In the genomic region with DNA sequence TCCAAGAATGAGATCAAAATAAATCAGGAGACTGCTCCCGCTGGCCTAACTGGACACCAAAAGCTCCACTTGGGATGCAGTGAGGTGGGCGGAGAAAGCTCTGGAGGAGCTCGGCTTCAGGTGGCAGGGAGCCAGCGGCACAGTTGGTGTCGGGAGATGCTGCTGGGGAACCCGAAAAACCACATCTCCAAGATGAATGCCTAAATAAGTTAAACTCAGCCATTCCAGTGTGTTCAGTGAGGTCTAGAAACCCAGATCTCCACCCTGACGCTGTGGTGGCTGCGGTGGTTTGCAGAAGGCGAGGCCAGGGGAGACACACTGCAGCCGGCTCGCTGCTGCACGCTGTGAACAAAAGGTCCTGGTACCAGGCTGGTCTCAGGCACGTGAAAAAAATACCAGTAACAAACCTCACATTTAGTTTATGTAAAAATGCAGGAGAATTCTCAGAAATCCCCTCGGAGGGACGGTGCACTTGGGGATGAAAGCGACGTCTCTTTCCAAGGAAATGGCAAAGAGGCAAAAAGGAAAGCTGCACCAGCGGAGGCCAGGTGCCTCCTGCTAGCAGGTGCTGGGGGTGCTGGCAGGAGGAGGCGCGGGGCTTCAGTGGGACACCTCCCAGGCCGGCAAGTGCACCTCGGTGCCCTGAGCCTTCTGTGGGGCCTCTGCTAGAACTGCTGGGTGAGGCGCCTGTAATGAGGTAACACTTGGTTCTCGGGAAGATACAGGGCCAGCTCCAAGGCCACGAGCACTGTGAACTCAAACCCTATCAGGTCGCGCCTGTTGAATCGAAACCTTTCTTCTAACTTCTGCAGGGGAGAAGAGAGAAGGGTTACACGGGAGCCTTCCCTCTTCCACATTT, we compare ENCODE assay signal across 19 cellular contexts. TPM values are rescaled to one million over a fixed set of nuclear protein-coding genes. Genes with fewer than 3 reads are reported as not detected.
A peak's percentile ranks its signal among the peaks of the same experiment; 100 is the strongest.
DNase-seq lines count a peak whose midpoint lies in the region; ATAC-seq, FAIRE-seq and TF ChIP-seq lines count a peak whose summit lies in the region.
"Had no signal": no experiment of that assay in that cellular context is flagged by ENCODE, and none has a peak within 500 bp of the region (broad histone marks: within the 10 kb centered on the region; RNA-seq: fewer than 3 reads in every experiment).

No MANE protein-coding gene starts in this region.

- no peak overlapping the region for H3K14ac ChIP-seq in H1 (ENCODE audit: insufficient read length)

- TF ChIP-seq CTCF in RWPE1 (conservative IDR thresholded peaks at IDR 0.05; ENCODE audit: low read depth) (no peak), H1 (IDR thresholded peaks at IDR 0.05; ENCODE audit: control extremely low read depth in 1 of 3, insufficient read depth in 1 of 3, low read depth in 1 of 3, low read length in 3 of 3) (no peak), right atrium auricular region (IDR thresholded peaks at IDR 0.05) (no peak)

- H2BK12ac ChIP-seq in H1 (ENCODE audit: low read depth, low read length), result no peak overlapping the region; the same call in 1 of the 2 replicates

- H4K8ac ChIP-seq in H1 (ENCODE audit: extremely low read depth, insufficient read depth, low read length), result no peak overlapping the region

- no peak overlapping the region for H3K4ac ChIP-seq in H1 (replicated peaks; ENCODE audit: insufficient read length, low read depth, low read length)

- H3K79me1 ChIP-seq in H1 (ENCODE audit: low read depth, low read length), result peaks cover 10% of the 10 kb centered on the region

- FAIRE-seq in H1 (lab: Jason Lieb, UNC), result no peak

- H2AK5ac ChIP-seq in H1 (ENCODE audit: low read depth, low read length), result no peak overlapping the region

- CTCF ChIA-PET in RWPE1 (lab: Yijun Ruan, JAX) (interaction anchor here (0.6 to 2.0 kb wide), 6 partner anchors 8 to 226 kb away, joined by 3 to 5 read pairs (median 4); partner anchors contain the start of gene ADRM1), H1 (lab: Charles Lee; ENCODE audit: partially characterized antibody) (interaction anchor here (0.6 to 9.6 kb wide), 11 partner anchors 12 to 196 kb away, joined by 3 to 103 read pairs (median 3); no protein-coding TSS in a partner anchor)

- H2BK15ac ChIP-seq in H1 (ENCODE audit: low read length), result no peak overlapping the region

- H3K27me3 ChIP-seq in H1 (replicated peaks in 1 of 4; ENCODE audit: control insufficient read depth in 3 of 4, extremely low read depth in 1 of 4, insufficient read depth in 3 of 4, low read length in 3 of 4) (no peaks in the 10 kb centered on the region), right atrium auricular region (no peaks in the 10 kb centered on the region)
- H3K27me3 ChIP-seq: vagina had no signal

- no peak for DNase-seq in activated T-cell treated with anti-CD3 and anti-CD28 coated beads, Interleukin-2, amount 50 U/mL, for 72 hours
- no peak for DNase-seq in activated T-cell treated with anti-CD3 and anti-CD28 coated beads, Interleukin-2, amount 50 U/mL, for 48 hours
- no peak for DNase-seq in RWPE1 (ENCODE audit: low spot score)
- DNase-seq in H1 (ENCODE audit: low read depth in 1 of 2, low spot score in 2 of 2), result no peak
- no peak for DNase-seq in right atrium auricular region (ENCODE audit: low spot score)
- no peak for DNase-seq in activated CD8-positive, alpha-beta memory T cell treated with anti-CD3 and anti-CD28 coated beads, Interleukin-2, amount 50 U/mL, for 4 hours
- DNase-seq: activated effector memory CD4-positive, alpha-beta T cell treated with Interleukin-2 at 50 U/mL for 16 hours; effector CD4-positive, alpha-beta T cell; hippocampal formation; Kasumi-1; NCI-H1417 had no signal

- H3K27ac ChIP-seq in RWPE1 (peak overlapping the region; percentile 88), H1 (ENCODE audit: low read depth, low read length) (no peak overlapping the region), right atrium auricular region (no peak overlapping the region)
- H3K27ac ChIP-seq: HL-60, vagina had no signal

- peak overlapping the region; percentile 55 for H3K27ac Mint-ChIP-seq in activated T-cell treated with anti-CD3 and anti-CD28 coated beads, Interleukin-2, amount 50 U/mL, for 72 hours
- H3K27ac Mint-ChIP-seq in stimulated activated memory B cell treated with anti-CD40 and anti-IgM and Interleukin-4, amounts not matched to agents 10 μg/mL and 1 μg/mL and 100 μg/mL, for 72 hours, result peak overlapping the region; percentile 11
- H3K27ac Mint-ChIP-seq: mesothelial cell of epicardium had no signal

- peaks cover 8 to 19% of the 10 kb centered on the region in 2 experiments for H4K20me1 ChIP-seq in H1 (replicated peaks in 1 of 2; ENCODE audit: control insufficient read depth in 1 of 2, insufficient read depth in 2 of 2, low read length in 2 of 2)

- H3K79me2 ChIP-seq in H1 (ENCODE audit: control insufficient read depth in 1 of 2, insufficient read depth in 2 of 2, low read length in 2 of 2), result peaks cover 4 to 28% of the 10 kb centered on the region in 2 experiments; a peak in 3 of 4 replicates

- H3K4me3 ChIP-seq in H1 (ENCODE audit: extremely low read depth in 1 of 4, insufficient read depth in 2 of 4, low read depth in 3 of 4, low read length in 4 of 4) (no peak overlapping the region), right atrium auricular region (no peak overlapping the region)
- H3K4me3 ChIP-seq: smooth muscle cell, vagina had no signal

- H3K4me1 ChIP-seq in H1 (replicated peaks in 1 of 4; ENCODE audit: control insufficient read depth in 3 of 4, insufficient read depth in 4 of 4, low read length in 3 of 4) (peaks cover 0 to 8% (median 2%) of the 10 kb centered on the region in 4 experiments; a peak in 5 of 7 replicates), right atrium auricular region (peaks cover 0 to 19% of the 10 kb centered on the region in 2 donors)

- no peak overlapping the region for H2AFZ ChIP-seq in H1 (ENCODE audit: low read length)

- TF ChIP-seq POLR2A in H1 (IDR thresholded peaks at IDR 0.05; ENCODE audit: control extremely low read depth in 1 of 2, low read depth in 2 of 2, low read length in 2 of 2), result peak in 1 of 2 experiments; percentile 0; a peak in 2 of 3 replicates

- TF ChIP-seq RAD21 in H1 (IDR thresholded peaks at IDR 0.05 in 1 of 2, conservative IDR thresholded peaks at IDR 0.05 in 1 of 2; ENCODE audit: low read depth in 2 of 2, low read length in 2 of 2), result no peak

- H3K9ac ChIP-seq in H1 (replicated peaks in 1 of 4; ENCODE audit: extremely low read depth in 1 of 4, low read depth in 3 of 4, low read length in 3 of 4), result no peak overlapping the region

- H3K9me3 Mint-ChIP-seq in activated T-cell treated with anti-CD3 and anti-CD28 coated beads, Interleukin-2, amount 50 U/mL, for 72 hours, result no peaks in the 10 kb centered on the region
- H3K9me3 Mint-ChIP-seq in stimulated activated memory B cell treated with anti-CD40 and anti-IgM and Interleukin-4, amounts not matched to agents 10 μg/mL and 1 μg/mL and 100 μg/mL, for 72 hours, result no peaks in the 10 kb centered on the region
- H3K9me3 Mint-ChIP-seq: mesothelial cell of epicardium had no signal

- no peaks in the 10 kb centered on the region for H3K27me3 Mint-ChIP-seq in activated T-cell treated with anti-CD3 and anti-CD28 coated beads, Interleukin-2, amount 50 U/mL, for 72 hours (ENCODE audit: low read depth)
- no peaks in the 10 kb centered on the region for H3K27me3 Mint-ChIP-seq in stimulated activated memory B cell treated with anti-CD40 and anti-IgM and Interleukin-4, amounts not matched to agents 10 μg/mL and 1 μg/mL and 100 μg/mL, for 72 hours

- no peak overlapping the region for H3K56ac ChIP-seq in H1 (replicated peaks; ENCODE audit: insufficient read length, low read depth, low read length)

- no peak overlapping the region for H2BK120ac ChIP-seq in H1 (replicated peaks; ENCODE audit: low read depth, low read length)

- no peak overlapping the region for H4K5ac ChIP-seq in H1 (ENCODE audit: insufficient read length, low read depth, low read length)

- H3K9me3 ChIP-seq in H1 (ENCODE audit: insufficient read depth in 2 of 2, low read depth in 1 of 2, low read length in 1 of 2) (no peaks in the 10 kb centered on the region), right atrium auricular region (no peaks in the 10 kb centered on the region)
- H3K9me3 ChIP-seq: vagina had no signal

- H3K23ac ChIP-seq in H1 (ENCODE audit: insufficient read length), result no peak overlapping the region

- no peak overlapping the region for H2BK5ac ChIP-seq in H1 (ENCODE audit: low read depth, low read length)

- POLR2A ChIA-PET in RWPE1 (lab: Yijun Ruan, JAX; ENCODE audit: low non-redundant PET) (no interaction called here), H1 (lab: Charles Lee; ENCODE audit: partially characterized antibody) (interaction anchor here (0.7 to 9.0 kb wide), 18 partner anchors 9 to 90 kb away, joined by 3 to 176 read pairs (median 6); partner anchors contain the start of genes ADRM1 and LAMA5)

- peaks cover 18 to 24% (median 21%) of the 10 kb centered on the region in 4 experiments for H3K36me3 ChIP-seq in H1 (ENCODE audit: control insufficient read depth in 2 of 4, insufficient read depth in 4 of 4, low read length in 3 of 4)
- peaks cover 51% of the 10 kb centered on the region for H3K36me3 ChIP-seq in right atrium auricular region

- no peak overlapping the region for H3K4me2 ChIP-seq in H1 (ENCODE audit: insufficient read depth in 1 of 2, low read depth in 2 of 2, low read length in 2 of 2)
- H3K4me2 ChIP-seq: smooth muscle cell had no signal

- no peak overlapping the region for H4K91ac ChIP-seq in H1 (replicated peaks; ENCODE audit: insufficient read length, low read length)

- WGBS in H1 (ENCODE audit: extremely low coverage in 1 of 2, insufficient coverage in 1 of 2, insufficient read length in 1 of 2, insufficient replicate concordance in 2 of 2, low coverage in 1 of 2, low lambda C conversion rate in 2 of 2, missing lambda C conversion rate in 1 of 2), 2 experiments, result 90% methylated on average over 29 of the region's 29 CpGs; no CpG with 5 or more reads in 1 of the 2 experiments

- H3K18ac ChIP-seq in H1 (ENCODE audit: extremely low read depth, low read length), result no peak overlapping the region

- H3K4me1 Mint-ChIP-seq in activated T-cell treated with anti-CD3 and anti-CD28 coated beads, Interleukin-2, amount 50 U/mL, for 72 hours (ENCODE audit: low read depth), result peaks cover 37% of the 10 kb centered on the region
- peaks cover 41% of the 10 kb centered on the region for H3K4me1 Mint-ChIP-seq in stimulated activated memory B cell treated with anti-CD40 and anti-IgM and Interleukin-4, amounts not matched to agents 10 μg/mL and 1 μg/mL and 100 μg/mL, for 72 hours

- H3K4me3 Mint-ChIP-seq in activated T-cell treated with anti-CD3 and anti-CD28 coated beads, Interleukin-2, amount 50 U/mL, for 72 hours, result no peak overlapping the region
- no peak overlapping the region for H3K4me3 Mint-ChIP-seq in stimulated activated memory B cell treated with anti-CD40 and anti-IgM and Interleukin-4, amounts not matched to agents 10 μg/mL and 1 μg/mL and 100 μg/mL, for 72 hours
- H3K4me3 Mint-ChIP-seq: mesothelial cell of epicardium had no signal

- TF ChIP-seq EP300 in H1 (IDR thresholded peaks at IDR 0.05; ENCODE audit: borderline replicate concordance in 1 of 2, low read depth in 2 of 2, low read length in 2 of 2), result no peak

- H2BK20ac ChIP-seq in H1 (ENCODE audit: low read length), result no peak overlapping the region

- peaks cover 11% of the 10 kb centered on the region; the same call in 1 of the 2 replicates for H3K23me2 ChIP-seq in H1 (ENCODE audit: low read depth, low read length)

- peaks cover 8 to 27% of the 10 kb centered on the region in 2 donors for H3K36me3 Mint-ChIP-seq in activated T-cell treated with anti-CD3 and anti-CD28 coated beads, Interleukin-2, amount 50 U/mL, for 72 hours (ENCODE audit: insufficient read depth in 2 of 2)
- H3K36me3 Mint-ChIP-seq in stimulated activated memory B cell treated with anti-CD40 and anti-IgM and Interleukin-4, amounts not matched to agents 10 μg/mL and 1 μg/mL and 100 μg/mL, for 72 hours, result peaks cover 42% of the 10 kb centered on the region

- ATAC-seq in activated T-cell treated with anti-CD3 and anti-CD28 coated beads, Interleukin-2, amount 50 U/mL, for 72 hours (replicated peaks in 1 of 2), result no peak
- ATAC-seq in stimulated activated memory B cell treated with anti-CD40 and anti-IgM and Interleukin-4, amounts not matched to agents 10 μg/mL and 1 μg/mL and 100 μg/mL, for 72 hours, result no peak
- no peak for ATAC-seq in GM19395 (IDR thresholded peaks at IDR 0.05; ENCODE audit: unreplicated experiment)
- ATAC-seq: Right ventricle myocardium inferior had no signal

RNA-seq across cellular contexts. Expression of gene RPS21, which starts 3.6 kb away (rescaled TPM):
- total RNA-seq in activated T-cell treated with anti-CD3 and anti-CD28 coated beads, Interleukin-2, amount 50 U/mL, for 72 hours, result 1,000 to 10,000 TPM; 2,573 to 2,599 TPM
- total RNA-seq in H1 (2021; fragmentation: NEBNext Ultra II Directional; extraction: Animal tissue kit (Norgen Biotek cat#: 25700)), result 1,787 and 1,829 TPM in 2 replicates
- polyA plus RNA-seq in H1 (2011; rRNA removed), result 7,219 and 8,331 TPM in 2 replicates
- 7,720 TPM for polyA plus RNA-seq in H1 (2011; cell fraction: cytosol; rRNA removed)
- polyA plus RNA-seq in H1 (2011; cell fraction: nucleus; rRNA removed), result 4,705 TPM
- polyA plus RNA-seq in H1 (2012, experiment 1 of 2), result 4,429 to 5,604 TPM (median 4,871 TPM) in 4 replicates
- polyA plus RNA-seq in H1 (2012, experiment 2 of 2), result 4,124 TPM
- 4,907 TPM for polyA plus RNA-seq in H1 (2013, experiment 1 of 2)
- 4,204 TPM for polyA plus RNA-seq in H1 (2013, experiment 2 of 2)
- 654 and 663 TPM in 2 replicates for polyA minus RNA-seq in H1 (2011; rRNA and poly(A)+ RNA removed)
- polyA minus RNA-seq in H1 (2011; cell fraction: cytosol; rRNA and poly(A)+ RNA removed), result 718 TPM
- 1,108 TPM for polyA minus RNA-seq in H1 (2011; cell fraction: nucleus; rRNA and poly(A)+ RNA removed)
- total RNA-seq in right atrium auricular region, result 1,000 to 10,000 TPM; 1,510 to 1,937 TPM

RNA-seq across cellular contexts. Expression of gene CABLES2, which starts 16.6 kb away (rescaled TPM):
- 1 to 10 TPM; 7.1 to 8.3 TPM for total RNA-seq in activated T-cell treated with anti-CD3 and anti-CD28 coated beads, Interleukin-2, amount 50 U/mL, for 72 hours
- 8.0 TPM in 2 replicates for total RNA-seq in H1 (2021; fragmentation: NEBNext Ultra II Directional; extraction: Animal tissue kit (Norgen Biotek cat#: 25700))
- polyA plus RNA-seq in H1 (2011; rRNA removed), result 8.8 and 10.5 TPM in 2 replicates
- polyA plus RNA-seq in H1 (2011; cell fraction: cytosol; rRNA removed), result 6.5 TPM
- polyA plus RNA-seq in H1 (2011; cell fraction: nucleus; rRNA removed), result 9.7 TPM
- polyA plus RNA-seq in H1 (2012, experiment 1 of 2), result 8.2 to 10.9 TPM (median 9.6 TPM) in 4 replicates
- 7.4 TPM for polyA plus RNA-seq in H1 (2012, experiment 2 of 2)
- polyA plus RNA-seq in H1 (2013, experiment 1 of 2), result 5.3 TPM
- polyA plus RNA-seq in H1 (2013, experiment 2 of 2), result 5.6 TPM
- 5.2 and 5.7 TPM in 2 replicates for polyA minus RNA-seq in H1 (2011; rRNA and poly(A)+ RNA removed)
- 7.8 TPM for polyA minus RNA-seq in H1 (2011; cell fraction: cytosol; rRNA and poly(A)+ RNA removed)
- 4.3 TPM for polyA minus RNA-seq in H1 (2011; cell fraction: nucleus; rRNA and poly(A)+ RNA removed)
- 10 to 100 TPM; 10.8 to 17.7 TPM for total RNA-seq in right atrium auricular region

RNA-seq across cellular contexts. Expression of gene LAMA5, which starts 23.4 kb away (rescaled TPM):
- total RNA-seq in activated T-cell treated with anti-CD3 and anti-CD28 coated beads, Interleukin-2, amount 50 U/mL, for 72 hours, result under 1 TPM; 0.86 to 0.99 TPM
- total RNA-seq in H1 (2021; fragmentation: NEBNext Ultra II Directional; extraction: Animal tissue kit (Norgen Biotek cat#: 25700)), result 210 and 225 TPM in 2 replicates
- 34.4 and 90.7 TPM in 2 replicates for polyA plus RNA-seq in H1 (2011; rRNA removed)
- 57.6 TPM for polyA plus RNA-seq in H1 (2011; cell fraction: cytosol; rRNA removed)
- polyA plus RNA-seq in H1 (2011; cell fraction: nucleus; rRNA removed), result 648 TPM
- 136 to 235 TPM (median 223 TPM) in 4 replicates for polyA plus RNA-seq in H1 (2012, experiment 1 of 2)
- 130 TPM for polyA plus RNA-seq in H1 (2012, experiment 2 of 2)
- 107 TPM for polyA plus RNA-seq in H1 (2013, experiment 1 of 2)
- polyA plus RNA-seq in H1 (2013, experiment 2 of 2), result 82.4 TPM
- 24.2 and 31.4 TPM in 2 replicates for polyA minus RNA-seq in H1 (2011; rRNA and poly(A)+ RNA removed)
- 70.1 TPM for polyA minus RNA-seq in H1 (2011; cell fraction: cytosol; rRNA and poly(A)+ RNA removed)
- polyA minus RNA-seq in H1 (2011; cell fraction: nucleus; rRNA and poly(A)+ RNA removed), result 212 TPM
- 10 to 100 TPM; 61.1 to 69.4 TPM for total RNA-seq in right atrium auricular region

RNA-seq across cellular contexts. Expression of gene RBBP8NL, which starts 36.8 kb away (rescaled TPM):
- not detected for total RNA-seq in activated T-cell treated with anti-CD3 and anti-CD28 coated beads, Interleukin-2, amount 50 U/mL, for 72 hours
- 0.43 and 0.59 TPM in 2 replicates for total RNA-seq in H1 (2021; fragmentation: NEBNext Ultra II Directional; extraction: Animal tissue kit (Norgen Biotek cat#: 25700))
- 0.48 and 0.88 TPM in 2 replicates for polyA plus RNA-seq in H1 (2011; rRNA removed)
- 0.75 TPM for polyA plus RNA-seq in H1 (2011; cell fraction: cytosol; rRNA removed)
- polyA plus RNA-seq in H1 (2011; cell fraction: nucleus; rRNA removed), result 1.4 TPM
- 0.55 to 1.1 TPM (median 0.65 TPM) in 4 replicates for polyA plus RNA-seq in H1 (2012, experiment 1 of 2)
- polyA plus RNA-seq in H1 (2012, experiment 2 of 2), result 0.46 TPM
- polyA plus RNA-seq in H1 (2013, experiment 1 of 2), result 0.71 TPM
- polyA plus RNA-seq in H1 (2013, experiment 2 of 2), result 0.63 TPM
- 0.09 and 0.20 TPM in 2 replicates for polyA minus RNA-seq in H1 (2011; rRNA and poly(A)+ RNA removed)
- 1.4 TPM for polyA minus RNA-seq in H1 (2011; cell fraction: cytosol; rRNA and poly(A)+ RNA removed)
- polyA minus RNA-seq in H1 (2011; cell fraction: nucleus; rRNA and poly(A)+ RNA removed), result 1.9 TPM
- not detected for total RNA-seq in right atrium auricular region
- total RNA-seq: omental fat pad, Right ventricle myocardium inferior had no signal
- polyA plus RNA-seq: smooth muscle cell had no signal

Comparison
In these comparisons a context has a peak if more than half of its experiments do, and no peak if none do; other contexts are left out.
1. RNA of gene LAMA5, which starts 23.4 kb away (total RNA-seq): 210 to 225 TPM in H1 and 61.1 to 69.4 TPM in right atrium auricular region; 0.86 to 0.99 TPM in activated T-cell treated with anti-CD3 and anti-CD28 coated beads, Interleukin-2, amount 50 U/mL, for 72 hours; every median in the first group is over 10 times any median in the second.